ENCODE assay signal across 8 cellular contexts in genomic region chr4:52038109-52038912, GRCh38. TPM values are rescaled to one million over a fixed set of nuclear protein-coding genes. Genes with fewer than 3 reads are reported as not detected.
DNase-seq lines count a peak whose midpoint lies in the region; ATAC-seq lines count a peak whose summit lies in the region.

Gene SGCB (minus strand): TSS chr4:52038299. CDS start chr4:52038259, 40 bp downstream.

- peak; percentile 70 for ATAC-seq in GM18858 (IDR thresholded peaks at IDR 0.05; ENCODE audit: unreplicated experiment)
- peak; percentile 94 for ATAC-seq in HG03045 (IDR thresholded peaks at IDR 0.05; ENCODE audit: unreplicated experiment)

- H3K9ac ChIP-seq in endocrine pancreas (ENCODE audit: control insufficient read depth, insufficient read depth, low read length): peak within 1 kb of the TSS; percentile 86

- 5 to 12% methylated on average over 44 of the region's 68 CpGs for WGBS in mesodermal cell (ENCODE audit: insufficient coverage in 2 of 2), 2 experiments

- H3K27me3 ChIP-seq in endocrine pancreas (ENCODE audit: control insufficient read depth, insufficient read depth, low read length): no peaks in the 10 kb centered on the region

- peak within 1 kb of the TSS; percentile 45 for H3K27ac ChIP-seq in mesodermal cell (ENCODE audit: low read depth, low read length, severe bottlenecking)

- H3K4me3 ChIP-seq in endocrine pancreas (ENCODE audit: control insufficient read depth, insufficient read depth, low read length) (peak within 1 kb of the TSS; percentile 95), mesodermal cell (ENCODE audit: extremely low read depth, insufficient read depth, low read length, poor library complexity, severe bottlenecking) (peak within 1 kb of the TSS; percentile 64)

- peaks cover 12% of the 10 kb centered on the region for H3K4me1 ChIP-seq in endocrine pancreas (ENCODE audit: control insufficient read depth, insufficient read depth, low read length)
- H3K4me1 ChIP-seq in mesodermal cell (ENCODE audit: control insufficient read depth, insufficient read depth, low read length, poor library complexity, severe bottlenecking): peaks cover 3% of the 10 kb centered on the region

- H3K9me3 ChIP-seq in endocrine pancreas (ENCODE audit: control insufficient read depth, low read length): no peaks in the 10 kb centered on the region
- no peaks in the 10 kb centered on the region for H3K9me3 ChIP-seq in mesodermal cell (ENCODE audit: control insufficient read depth, low read length)

- H3K36me3 ChIP-seq in endocrine pancreas (ENCODE audit: control insufficient read depth, insufficient read depth, low read length): no peaks in the 10 kb centered on the region
- H3K36me3 ChIP-seq in mesodermal cell (ENCODE audit: control insufficient read depth, insufficient read depth, low read length): peaks cover 17% of the 10 kb centered on the region

- DNase-seq in 8988T: peak; percentile 53
- DNase-seq in NCI-H460 (ENCODE audit: extremely low read depth, low read depth): peak; percentile 24
- peak; percentile 39 to 46 for DNase-seq in activated CD8-positive, alpha-beta memory T cell treated with anti-CD3 and anti-CD28 coated beads for 4 hours (ENCODE audit: low read depth in 2 of 2)
- DNase-seq in stimulated activated CD8-positive, alpha-beta memory T cell treated with anti-CD3 and anti-CD28 coated beads, Interleukin-15, amount 100 ng/mL, for 1 hour (ENCODE audit: low read depth): peak; percentile 38

RNA-seq across cellular contexts. Expression of gene SGCB, which starts in this region (rescaled TPM):
- total RNA-seq in NCI-H460 (2014; rRNA removed; shearing (Covaris generic)): 12.1 and 12.4 TPM in 2 replicates
- polyA plus RNA-seq in NCI-H460 (2014; cell fraction: nucleus; rRNA removed): 2.9 and 6.6 TPM in 2 replicates
- polyA plus RNA-seq in mesodermal cell (2013, experiment 1 of 2): 36.2 TPM
- 37.6 TPM for polyA plus RNA-seq in mesodermal cell (2013, experiment 2 of 2)

Comparison
In these comparisons a context has a peak if more than half of its experiments do, and no peak if none do; other contexts are left out.
1. Peak in every context shown above with its lines: DNase-seq, ATAC-seq, H3K4me3 ChIP-seq and H3K27ac ChIP-seq.